ENCODE assay signal across 31 cellular contexts in genomic region chr5:127985811-127986325, GRCh38.
"Had no signal": no experiment of that assay in that cellular context is flagged by ENCODE, and none has a peak within 500 bp of the region (broad histone marks: within the 10 kb centered on the region; RNA-seq: fewer than 3 reads in every experiment).

No MANE protein-coding gene starts in this region.

- H3K9me3 Mint-ChIP-seq: activated CD4-positive, alpha-beta memory T cell treated with anti-CD3 and anti-CD28 coated beads, Interleukin-2, amount 10 ng/mL, durations not matched to agents 7 days and 5 days had no signal

- H2AFZ ChIP-seq: PC-9 had no signal

- H3K4me1 Mint-ChIP-seq: activated CD4-positive, alpha-beta memory T cell treated with anti-CD3 and anti-CD28 coated beads, Interleukin-2, amount 10 ng/mL, durations not matched to agents 7 days and 5 days; activated CD8-positive, alpha-beta memory T cell treated with anti-CD3 and anti-CD28 coated beads, Interleukin-2, amount 10 ng/mL, durations not matched to agents 7 days and 5 days had no signal

- H3K4me2 ChIP-seq: KMS-11, PC-9 had no signal

- H3K36me3 Mint-ChIP-seq: activated CD8-positive, alpha-beta memory T cell treated with anti-CD3 and anti-CD28 coated beads, Interleukin-2, amount 10 ng/mL, durations not matched to agents 7 days and 5 days had no signal

- H3K4me3 Mint-ChIP-seq: activated CD4-positive, alpha-beta memory T cell treated with anti-CD3 and anti-CD28 coated beads, Interleukin-2, amount 10 ng/mL, durations not matched to agents 7 days and 5 days; activated CD8-positive, alpha-beta memory T cell treated with anti-CD3 and anti-CD28 coated beads, Interleukin-2, amount 10 ng/mL, durations not matched to agents 7 days and 5 days; activated naive CD8-positive, alpha-beta T cell treated with anti-CD3 and anti-CD28 coated beads for 36 hours had no signal

- H3K4me3 ChIP-seq: ascending aorta, PC-9, SJCRH30, SK-N-MC had no signal

- DNase-seq: activated CD4-positive, alpha-beta memory T cell treated with anti-CD3 and anti-CD28 coated beads, Interleukin-2, amount 10 ng/mL, durations not matched to agents 7 days and 5 days; activated CD4-positive, alpha-beta T cell treated with anti-CD3 and anti-CD28 coated beads for 1 hour; activated CD4-positive, alpha-beta T cell treated with anti-CD3 and anti-CD28 coated beads for 48 hours; activated CD4-positive, CD25-positive, alpha-beta regulatory T cell; activated CD8-positive, alpha-beta memory T cell treated with anti-CD3 and anti-CD28 coated beads for 24 hours; activated CD8-positive, alpha-beta memory T cell treated with anti-CD3 and anti-CD28 coated beads, Interleukin-2, amount 10 ng/mL, durations not matched to agents 7 days and 5 days; activated CD8-positive, alpha-beta memory T cell treated with anti-CD3 and anti-CD28 coated beads, Interleukin-2, amount 50 U/mL, for 48 hours; activated effector memory CD4-positive, alpha-beta T cell treated with Interleukin-2 at 50 U/mL for 16 hours; activated naive CD4-positive, alpha-beta T cell; activated naive CD4-positive, alpha-beta T cell treated with anti-CD3 and anti-CD28 coated beads, Interleukin-2, amount 50 U/mL, for 16 hours; activated naive CD8-positive, alpha-beta T cell treated with anti-CD3 and anti-CD28 coated beads for 36 hours; activated T-cell treated with anti-CD3 and anti-CD28 coated beads, Interleukin-2, amount 50 U/mL, for 48 hours; amygdala; NCI-H1105 treated with DMSO at 0.1 percent for 48 hours; NCI-H1436; NCI-H1694; NCI-H1930; NCI-H2081 treated with DMSO at 0.1 percent for 48 hours; NCI-H345; NCI-H524 treated with DMSO at 0.1 percent for 48 hours; NCI-H748 treated with DMSO at 0.1 percent for 48 hours; NK-92 treated with Interleukin-12 subunit alpha and Interleukin-12 subunit beta, amount 100 ng/mL, for 24 hours; PC-9; SHP77; T1000; WERI-Rb-1 had no signal

- H3K9ac ChIP-seq: KMS-11 had no signal

- H3K27ac ChIP-seq: ascending aorta, KMS-11, PC-9, RWPE1, SJCRH30, SK-N-MC, WERI-Rb-1 had no signal

- H3K27me3 ChIP-seq: ascending aorta, SJCRH30 had no signal

- H3K27ac Mint-ChIP-seq: activated CD4-positive, alpha-beta memory T cell treated with anti-CD3 and anti-CD28 coated beads, Interleukin-2, amount 10 ng/mL, durations not matched to agents 7 days and 5 days; activated CD8-positive, alpha-beta memory T cell treated with anti-CD3 and anti-CD28 coated beads, Interleukin-2, amount 10 ng/mL, durations not matched to agents 7 days and 5 days; activated naive CD8-positive, alpha-beta T cell treated with anti-CD3 and anti-CD28 coated beads for 36 hours had no signal

- H3K27me3 Mint-ChIP-seq: activated CD4-positive, alpha-beta memory T cell treated with anti-CD3 and anti-CD28 coated beads, Interleukin-2, amount 10 ng/mL, durations not matched to agents 7 days and 5 days; activated CD8-positive, alpha-beta memory T cell treated with anti-CD3 and anti-CD28 coated beads, Interleukin-2, amount 10 ng/mL, durations not matched to agents 7 days and 5 days; activated naive CD8-positive, alpha-beta T cell treated with anti-CD3 and anti-CD28 coated beads for 36 hours had no signal

- H3K9me3 ChIP-seq: ascending aorta, SJCRH30 had no signal

- ATAC-seq: activated CD8-positive, alpha-beta memory T cell treated with anti-CD3 and anti-CD28 coated beads, Interleukin-2, amount 10 ng/mL, durations not matched to agents 7 days and 5 days had no signal

- H3K36me3 ChIP-seq: ascending aorta, SJCRH30, WERI-Rb-1 had no signal

- H3K4me1 ChIP-seq: ascending aorta had no signal
